In the genomic region with DNA sequence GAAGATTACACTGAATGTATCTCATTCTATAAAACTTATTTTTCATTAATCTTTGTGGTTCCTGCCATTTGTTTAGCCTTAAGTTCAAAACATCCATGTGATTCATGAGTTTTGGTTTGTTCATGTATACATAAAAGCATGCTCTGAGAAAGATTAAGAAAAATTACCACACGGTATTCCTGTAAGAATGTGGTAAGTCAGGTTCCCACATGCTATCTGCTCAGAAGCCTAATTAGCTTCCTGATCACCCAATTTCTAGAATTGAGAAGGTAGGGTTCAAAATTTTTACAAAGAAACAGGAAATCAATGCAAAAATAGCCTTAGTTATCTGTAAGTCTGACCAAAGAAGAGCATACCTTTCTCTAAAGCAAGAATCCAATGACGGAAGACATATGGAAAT, we compare ENCODE assay signal across 2 cellular contexts.
TF ChIP-seq lines count a peak whose summit lies in the region.

No MANE protein-coding gene starts in this region.

TF ChIP-seq in GM12878, 131 proteins besides CTCF, POLR2A, EP300 and RAD21:
- TF ChIP-seq PAX5 (IDR thresholded peaks at IDR 0.05; ENCODE audit: borderline replicate concordance, low read depth, low read length) (no peak), NR2C1 (IDR thresholded peaks at IDR 0.05) (no peak), MTA2 (IDR thresholded peaks at IDR 0.05; ENCODE audit: low read depth) (peak; percentile 59), IKZF2 (IDR thresholded peaks at IDR 0.05) (0 out of 4 replicates have a peak, but pooled peaks of 1 of the 2 experiments have one; percentile 21), ZBED1 (IDR thresholded peaks at IDR 0.05; ENCODE audit: borderline replicate concordance) (no peak)
- TF ChIP-seq, protein P1, sequence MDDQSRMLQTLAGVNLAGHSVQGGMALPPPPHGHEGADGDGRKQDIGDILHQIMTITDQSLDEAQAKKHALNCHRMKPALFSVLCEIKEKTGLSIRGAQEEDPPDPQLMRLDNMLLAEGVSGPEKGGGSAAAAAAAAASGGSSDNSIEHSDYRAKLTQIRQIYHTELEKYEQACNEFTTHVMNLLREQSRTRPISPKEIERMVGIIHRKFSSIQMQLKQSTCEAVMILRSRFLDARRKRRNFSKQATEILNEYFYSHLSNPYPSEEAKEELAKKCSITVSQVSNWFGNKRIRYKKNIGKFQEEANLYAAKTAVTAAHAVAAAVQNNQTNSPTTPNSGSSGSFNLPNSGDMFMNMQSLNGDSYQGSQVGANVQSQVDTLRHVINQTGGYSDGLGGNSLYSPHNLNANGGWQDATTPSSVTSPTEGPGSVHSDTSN (IDR thresholded peaks at IDR 0.05; ENCODE audit: insufficient replicate concordance, low read depth, low read length): no peak
- TF ChIP-seq, protein P2, sequence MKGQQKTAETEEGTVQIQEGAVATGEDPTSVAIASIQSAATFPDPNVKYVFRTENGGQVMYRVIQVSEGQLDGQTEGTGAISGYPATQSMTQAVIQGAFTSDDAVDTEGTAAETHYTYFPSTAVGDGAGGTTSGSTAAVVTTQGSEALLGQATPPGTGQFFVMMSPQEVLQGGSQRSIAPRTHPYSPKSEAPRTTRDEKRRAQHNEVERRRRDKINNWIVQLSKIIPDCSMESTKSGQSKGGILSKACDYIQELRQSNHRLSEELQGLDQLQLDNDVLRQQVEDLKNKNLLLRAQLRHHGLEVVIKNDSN (IDR thresholded peaks at IDR 0.05; ENCODE audit: borderline replicate concordance, extremely low read length, insufficient read depth, low read depth, low read length): no peak

TF ChIP-seq in H1, 55 proteins besides CTCF, POLR2A, EP300 and RAD21:
- TF ChIP-seq TBP (IDR thresholded peaks at IDR 0.05; ENCODE audit: low read depth, low read length) (no peak), CEBPB (IDR thresholded peaks at IDR 0.05; ENCODE audit: low read depth, low read length) (no peak), SRF (IDR thresholded peaks at IDR 0.05; ENCODE audit: low read depth, low read length) (no peak), NANOG (IDR thresholded peaks at IDR 0.05; ENCODE audit: insufficient read depth, low read depth, low read length, poor library complexity, severe bottlenecking) (no peak), BCL11A (IDR thresholded peaks at IDR 0.05; ENCODE audit: low read depth in 2 of 2, low read length in 2 of 2) (no peak), CREB1 (IDR thresholded peaks at IDR 0.05) (no peak), RBBP5 (IDR thresholded peaks at IDR 0.05; ENCODE audit: borderline replicate concordance, low read depth, low read length) (no peak), YY1 (IDR thresholded peaks at IDR 0.05; ENCODE audit: low read depth, low read length) (no peak), EZH2 (IDR thresholded peaks at IDR 0.05; ENCODE audit: low read depth, low read length, severe bottlenecking) (no peak), GTF2F1 (IDR thresholded peaks at IDR 0.05; ENCODE audit: borderline replicate concordance, low read depth, low read length) (no peak), FOSL1 (IDR thresholded peaks at IDR 0.05; ENCODE audit: insufficient read depth, low read depth, low read length) (no peak), SP2 (IDR thresholded peaks at IDR 0.05; ENCODE audit: low read length) (no peak), CHD1 (IDR thresholded peaks at IDR 0.05; ENCODE audit: low read depth, low read length) (no peak), ASH2L (IDR thresholded peaks at IDR 0.05; ENCODE audit: low read length) (no peak), JUND (IDR thresholded peaks at IDR 0.05; ENCODE audit: low read length) (no peak), TEAD4 (IDR thresholded peaks at IDR 0.05; ENCODE audit: low read depth, low read length) (no peak), HDAC2 (IDR thresholded peaks at IDR 0.05; ENCODE audit: borderline replicate concordance in 1 of 2, low read depth in 2 of 2, low read length in 2 of 2) (no peak), POLR2AphosphoS5 (IDR thresholded peaks at IDR 0.05; ENCODE audit: low read depth, low read length) (no peak)
- TF ChIP-seq, protein P3, sequence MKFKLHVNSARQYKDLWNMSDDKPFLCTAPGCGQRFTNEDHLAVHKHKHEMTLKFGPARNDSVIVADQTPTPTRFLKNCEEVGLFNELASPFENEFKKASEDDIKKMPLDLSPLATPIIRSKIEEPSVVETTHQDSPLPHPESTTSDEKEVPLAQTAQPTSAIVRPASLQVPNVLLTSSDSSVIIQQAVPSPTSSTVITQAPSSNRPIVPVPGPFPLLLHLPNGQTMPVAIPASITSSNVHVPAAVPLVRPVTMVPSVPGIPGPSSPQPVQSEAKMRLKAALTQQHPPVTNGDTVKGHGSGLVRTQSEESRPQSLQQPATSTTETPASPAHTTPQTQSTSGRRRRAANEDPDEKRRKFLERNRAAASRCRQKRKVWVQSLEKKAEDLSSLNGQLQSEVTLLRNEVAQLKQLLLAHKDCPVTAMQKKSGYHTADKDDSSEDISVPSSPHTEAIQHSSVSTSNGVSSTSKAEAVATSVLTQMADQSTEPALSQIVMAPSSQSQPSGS (IDR thresholded peaks at IDR 0.05; ENCODE audit: low read length): no peak
TF ChIP-seq in H1: peak in this region for 0.
